28 cellular contexts compared by ENCODE assay signal in genomic region chr7:43195768-43196167, GRCh38.
"Had no signal": no experiment of that assay in that cellular context is flagged by ENCODE, and none has a peak within 500 bp of the region (broad histone marks: within the 10 kb centered on the region; RNA-seq: fewer than 3 reads in every experiment).

No MANE protein-coding gene starts in this region.

- H3K4me1 Mint-ChIP-seq: naive B cell; natural killer cell; nephron progenitor cell; stimulated activated naive B cell treated with anti-CD40 and anti-IgM and Interleukin-4, amounts not matched to agents 10 μg/mL and 1 μg/mL and 100 μg/mL, for 72 hours; stimulated activated naive CD8-positive, alpha-beta T cell treated with anti-CD3 and anti-CD28 coated beads, Interleukin-15, amount 100 ng/mL, for 72 hours had no signal

- DNase-seq: hippocampal formation; left colon; left lung; lower lobe of right lung; mammary epithelial cell; mesenchymal stem cell; naive B cell; natural killer cell; nephron progenitor cell; ovary; retina; right cardiac atrium; stimulated activated CD4-positive, alpha-beta T cell treated with anti-CD3 and anti-CD28 coated beads, Interleukin-12 subunit alpha, Interleukin-12 subunit beta, amount 100 ng/mL, for 4 hours; stimulated activated CD4-positive, alpha-beta T cell treated with anti-CD3 and anti-CD28 coated beads, Interleukin-15, amount 100 ng/mL, for 24 hours; stimulated activated CD4-positive, alpha-beta T cell treated with anti-CD3 and anti-CD28 coated beads, Interleukin-2, amount 100 ng/mL, for 24 hours; stimulated activated CD4-positive, alpha-beta T cell treated with anti-CD3 and anti-CD28 coated beads, Interleukin-4, amount 100 ng/mL, for 1 hour; stimulated activated naive B cell treated with anti-CD40 and anti-IgM and Interleukin-4, amounts not matched to agents 10 μg/mL and 1 μg/mL and 100 μg/mL, for 72 hours; stimulated activated naive CD8-positive, alpha-beta T cell treated with anti-CD3 and anti-CD28 coated beads, Interleukin-15, amount 100 ng/mL, for 72 hours; substantia nigra; testis; tibial artery; uterus had no signal

- H3K27ac ChIP-seq: left lung, lower lobe of right lung, neural progenitor cell, neutrophil, ovary, skin epidermis, testis, tibial artery, uterus had no signal

- H3K4me3 Mint-ChIP-seq: mesothelial cell of epicardium; natural killer cell; nephron progenitor cell; neural progenitor cell; stimulated activated naive B cell treated with anti-CD40 and anti-IgM and Interleukin-4, amounts not matched to agents 10 μg/mL and 1 μg/mL and 100 μg/mL, for 72 hours; stimulated activated naive CD8-positive, alpha-beta T cell treated with anti-CD3 and anti-CD28 coated beads, Interleukin-15, amount 100 ng/mL, for 72 hours; type B pancreatic cell had no signal

- H3K27ac Mint-ChIP-seq: mesothelial cell of epicardium; naive B cell; natural killer cell; nephron progenitor cell; progenitor cell of endocrine pancreas; stimulated activated naive B cell treated with anti-CD40 and anti-IgM and Interleukin-4, amounts not matched to agents 10 μg/mL and 1 μg/mL and 100 μg/mL, for 72 hours; stimulated activated naive CD8-positive, alpha-beta T cell treated with anti-CD3 and anti-CD28 coated beads, Interleukin-15, amount 100 ng/mL, for 72 hours; type B pancreatic cell had no signal

- H3K36me3 Mint-ChIP-seq: mesothelial cell of epicardium; naive B cell; natural killer cell; neural progenitor cell; stimulated activated naive B cell treated with anti-CD40 and anti-IgM and Interleukin-4, amounts not matched to agents 10 μg/mL and 1 μg/mL and 100 μg/mL, for 72 hours; type B pancreatic cell had no signal

- H3K9me3 Mint-ChIP-seq: mesothelial cell of epicardium; naive B cell; natural killer cell; nephron progenitor cell; neural progenitor cell; stimulated activated naive B cell treated with anti-CD40 and anti-IgM and Interleukin-4, amounts not matched to agents 10 μg/mL and 1 μg/mL and 100 μg/mL, for 72 hours; stimulated activated naive CD8-positive, alpha-beta T cell treated with anti-CD3 and anti-CD28 coated beads, Interleukin-15, amount 100 ng/mL, for 72 hours; type B pancreatic cell had no signal
